In the genomic region with DNA sequence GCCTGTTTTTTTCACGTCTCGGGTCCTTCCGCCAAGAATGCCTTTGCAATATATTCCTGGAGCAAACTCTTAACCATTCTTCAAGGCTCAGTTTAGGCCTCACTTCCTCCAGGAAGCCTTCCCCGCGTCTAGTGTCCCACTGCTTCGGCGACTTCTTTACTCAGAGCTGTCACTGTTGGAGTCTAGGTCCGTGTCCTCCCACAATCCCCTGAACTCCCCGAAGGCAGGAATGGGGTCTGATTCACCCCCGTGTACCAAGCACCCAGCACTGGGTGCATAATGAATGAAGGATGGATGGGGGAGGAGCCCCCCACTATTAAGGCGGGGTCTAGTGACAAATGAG, we compare ENCODE assay signal across 8 cellular contexts. TPM values are rescaled to one million over a fixed set of nuclear protein-coding genes. Genes with fewer than 3 reads are reported as not detected.
DNase-seq lines count a peak whose midpoint lies in the region; ATAC-seq and TF ChIP-seq lines count a peak whose summit lies in the region.

No MANE protein-coding gene starts in this region.

- no peak for ATAC-seq in HG03196 (IDR thresholded peaks at IDR 0.05; ENCODE audit: unreplicated experiment)

- TF ChIP-seq CTCF in MM.1S (IDR thresholded peaks at IDR 0.05; ENCODE audit: low read length): no peak
- no peak for TF ChIP-seq CTCF in endodermal cell (conservative IDR thresholded peaks at IDR 0.05)
- TF ChIP-seq CTCF in neutrophil (IDR thresholded peaks at IDR 0.05): no peak

- peak overlapping the region; percentile 88; the same call in 1 of the 2 replicates for H3K27ac ChIP-seq in BLaER1
- peak overlapping the region; percentile 78; the same call in 1 of the 2 replicates for H3K27ac ChIP-seq in MM.1S (ENCODE audit: low read length)
- H3K27ac ChIP-seq in endodermal cell (ENCODE audit: low read depth, low read length): peak overlapping the region; percentile 99
- peak overlapping the region; percentile 85 for H3K27ac ChIP-seq in neutrophil

- H3K36me3 Mint-ChIP-seq in endodermal cell (ENCODE audit: low read depth): no peaks in the 10 kb centered on the region

- 0 out of 2 replicates have a peak, but pooled peaks cover 5% of the 10 kb centered on the region for H3K36me3 ChIP-seq in BLaER1
- no peaks in the 10 kb centered on the region for H3K36me3 ChIP-seq in MM.1S (replicated peaks; ENCODE audit: insufficient read depth, low read length)
- H3K36me3 ChIP-seq in endodermal cell (ENCODE audit: control insufficient read depth, insufficient read depth, low read length): peaks cover 7% of the 10 kb centered on the region
- no peaks in the 10 kb centered on the region for H3K36me3 ChIP-seq in neutrophil

- H3K9me3 ChIP-seq in BLaER1: no peaks in the 10 kb centered on the region
- H3K9me3 ChIP-seq in MM.1S (replicated peaks; ENCODE audit: insufficient read depth, low read length): no peaks in the 10 kb centered on the region
- H3K9me3 ChIP-seq in endodermal cell (ENCODE audit: control insufficient read depth, low read length): no peaks in the 10 kb centered on the region
- H3K9me3 ChIP-seq in neutrophil: no peaks in the 10 kb centered on the region

- H3K4me3 Mint-ChIP-seq in endodermal cell: no peak overlapping the region

- H3K9ac ChIP-seq in BLaER1: peak overlapping the region; percentile 86
- peak overlapping the region; percentile 87 for H3K9ac ChIP-seq in MM.1S (ENCODE audit: low read length)
- H3K9ac ChIP-seq in endodermal cell (ENCODE audit: extremely low read depth, low read length, poor library complexity, severe bottlenecking): peak overlapping the region; percentile 82

- H3K27me3 ChIP-seq in BLaER1 (peaks cover 31% of the 10 kb centered on the region), MM.1S (replicated peaks; ENCODE audit: insufficient read depth, low read length) (peaks cover 13% of the 10 kb centered on the region), endodermal cell (ENCODE audit: control insufficient read depth, insufficient read depth, low read length, poor library complexity, severe bottlenecking) (peaks cover 29% of the 10 kb centered on the region), neutrophil (peaks cover 45% of the 10 kb centered on the region)

- H4K20me1 ChIP-seq in BLaER1 (peaks cover 45% of the 10 kb centered on the region), MM.1S (ENCODE audit: insufficient read depth, low read length) (no peaks in the 10 kb centered on the region)

- H3K27me3 Mint-ChIP-seq in endodermal cell (ENCODE audit: insufficient read depth): peaks cover 25% of the 10 kb centered on the region

- peaks cover 9% of the 10 kb centered on the region; the same call in 1 of the 2 replicates for H3F3A ChIP-seq in MM.1S (ENCODE audit: insufficient read depth, low read length)

- H3K9me3 Mint-ChIP-seq in endodermal cell: no peaks in the 10 kb centered on the region

- peak overlapping the region; percentile 71 for H3K4me3 ChIP-seq in BLaER1
- peak overlapping the region; percentile 83 for H3K4me3 ChIP-seq in MM.1S (ENCODE audit: low read length)
- H3K4me3 ChIP-seq in endodermal cell (ENCODE audit: low read length): peak overlapping the region; percentile 84
- H3K4me3 ChIP-seq in neutrophil (ENCODE audit: low read depth in 1 of 2, low read length in 1 of 2): peak overlapping the region; percentile 85 to 100

- no peaks in the 10 kb centered on the region for H3K9me2 ChIP-seq in MM.1S (replicated peaks; ENCODE audit: insufficient read depth, low read length)

- WGBS in endodermal cell (ENCODE audit: insufficient coverage in 1 of 2, insufficient read length in 1 of 2), 2 experiments: 13 to 15% methylated on average over 6 to 11 of the region's 11 CpGs

- peaks cover 47% of the 10 kb centered on the region for H3K4me1 ChIP-seq in BLaER1
- H3K4me1 ChIP-seq in MM.1S (ENCODE audit: low read length): peaks cover 21% of the 10 kb centered on the region
- H3K4me1 ChIP-seq in endodermal cell (ENCODE audit: control insufficient read depth, insufficient read depth, low read length): peaks cover 6% of the 10 kb centered on the region
- peaks cover 31 to 32% of the 10 kb centered on the region in 2 experiments for H3K4me1 ChIP-seq in neutrophil (ENCODE audit: control insufficient read depth in 1 of 2, insufficient read depth in 1 of 2, low read depth in 1 of 2, low read length in 1 of 2)

- in situ Hi-C loops in ACHN (cut with HindIII; ENCODE audit: low pct_ligation_motif_present, low pct_unique_long_range_greater_than_20kb, low sequenced_read_pairs): no loop called here

- H3K4me2 ChIP-seq in BLaER1 (peak overlapping the region; percentile 89), MM.1S (ENCODE audit: low read depth, low read length) (peak overlapping the region; percentile 80)

- no peak overlapping the region for H3K27ac Mint-ChIP-seq in endodermal cell

- peak overlapping the region; percentile 79 for H2AFZ ChIP-seq in MM.1S (ENCODE audit: low read length)

- no peak for DNase-seq in MM.1S
- no peak for DNase-seq in endodermal cell
- no peak for DNase-seq in activated CD4-positive, CD25-positive, alpha-beta regulatory T cell (lab: John Stamatoyannopoulos, UW)
- no peak for DNase-seq in middle frontal gyrus (ENCODE audit: extremely low spot score, low spot score)
- no peak for DNase-seq in ACHN

- peaks cover 17% of the 10 kb centered on the region for H3K79me2 ChIP-seq in MM.1S (ENCODE audit: low read length)

- peaks cover 14% of the 10 kb centered on the region for H3K4me1 Mint-ChIP-seq in endodermal cell

RNA-seq across cellular contexts. Expression of gene MATCAP1, which starts 0.5 kb away (rescaled TPM):
- total RNA-seq in endodermal cell: 10 to 100 TPM; 50.2 to 63.8 TPM
- polyA plus RNA-seq in endodermal cell (2013, experiment 1 of 2): 79.8 TPM
- polyA plus RNA-seq in endodermal cell (2013, experiment 2 of 2): 64.2 TPM

RNA-seq across cellular contexts. Expression of gene EXOC3L1, which starts 6.7 kb away (rescaled TPM):
- 1 to 10 TPM in 1 of 2 donors, under 1 TPM in 1; 0.97 to 1.8 TPM for total RNA-seq in endodermal cell
- polyA plus RNA-seq in endodermal cell (2013, experiment 1 of 2): 1.2 TPM
- polyA plus RNA-seq in endodermal cell (2013, experiment 2 of 2): 0.50 TPM

RNA-seq across cellular contexts. Expression of gene E2F4, which starts 8.7 kb away (rescaled TPM):
- 10 to 100 TPM; 71.8 to 72.8 TPM for total RNA-seq in endodermal cell
- 70.8 TPM for polyA plus RNA-seq in endodermal cell (2013, experiment 1 of 2)
- polyA plus RNA-seq in endodermal cell (2013, experiment 2 of 2): 65.3 TPM

RNA-seq across cellular contexts. Expression of gene NOL3, which starts 12.9 kb away (rescaled TPM):
- 10 to 100 TPM; 11.6 TPM for total RNA-seq in endodermal cell
- polyA plus RNA-seq in endodermal cell (2013, experiment 1 of 2): 12.1 TPM
- 6.5 TPM for polyA plus RNA-seq in endodermal cell (2013, experiment 2 of 2)

RNA-seq across cellular contexts. Expression of gene ELMO3, which starts 15.7 kb away (rescaled TPM):
- total RNA-seq in endodermal cell: 1 to 10 TPM; 5.6 to 6.4 TPM
- polyA plus RNA-seq in endodermal cell (2013, experiment 1 of 2): 2.5 TPM
- polyA plus RNA-seq in endodermal cell (2013, experiment 2 of 2): 2.4 TPM
